Comparison of ENCODE assay signal across 17 cellular contexts in genomic region chrX:153941331-153942252, GRCh38. TPM values are rescaled to one million over a fixed set of nuclear protein-coding genes. Genes with fewer than 3 reads are reported as not detected.
DNase-seq lines count a peak whose midpoint lies in the region; ATAC-seq and TF ChIP-seq lines count a peak whose summit lies in the region.
"Had no signal": no experiment of that assay in that cellular context is flagged by ENCODE, and none has a peak within 500 bp of the region (broad histone marks: within the 10 kb centered on the region; RNA-seq: fewer than 3 reads in every experiment).

No MANE protein-coding gene starts in this region.

- no peaks in the 10 kb centered on the region for H3F3A ChIP-seq in OCI-LY1 (ENCODE audit: insufficient read depth, low read length)

- peaks cover 2% of the 10 kb centered on the region; the same call in 1 of the 2 replicates for H3K36me3 ChIP-seq in OCI-LY1 (ENCODE audit: insufficient read depth, low read length)
- H3K36me3 ChIP-seq in endodermal cell (ENCODE audit: control insufficient read depth, insufficient read depth, low read length), result no peaks in the 10 kb centered on the region
- H3K36me3 ChIP-seq in gastrocnemius medialis, result no peaks in the 10 kb centered on the region
- H3K36me3 ChIP-seq: SJSA1 had no signal

- in situ Hi-C loops in gastrocnemius medialis (cut with MboI; ENCODE audit: low sequenced_read_pairs in 4 of 4), result loop anchor here in 1 of 4 donors (25.0 kb wide), 1 partner anchor 154 kb away; the partner anchor contains the start of genes IDH3G, SRPK3 and SSR4

- CTCF ChIA-PET in activated CD4-positive, alpha-beta T cell treated with anti-CD3 and anti-CD28 coated beads, Interleukin-2, amount 10 ng/mL, durations not matched to agents 7 days and 5 days (lab: Charles Lee), result interaction anchor here (1.0 kb wide), 1 partner anchor 13 kb away, joined by 3 read pairs; no protein-coding TSS in a partner anchor

- ATAC-seq in GM18520 (IDR thresholded peaks at IDR 0.05; ENCODE audit: unreplicated experiment) (no peak), gastrocnemius medialis (no peak)
- ATAC-seq: A549 had no signal

- no peaks in the 10 kb centered on the region for H3K9me3 Mint-ChIP-seq in activated CD4-positive, alpha-beta T cell treated with anti-CD3 and anti-CD28 coated beads, Interleukin-2, amount 10 ng/mL, durations not matched to agents 7 days and 5 days
- H3K9me3 Mint-ChIP-seq in endodermal cell (peaks cover 44% of the 10 kb centered on the region), progenitor cell of endocrine pancreas (ENCODE audit: low read depth) (peaks cover 2% of the 10 kb centered on the region)

- DNase-seq in activated CD4-positive, alpha-beta T cell treated with anti-CD3 and anti-CD28 coated beads, Interleukin-2, amount 10 ng/mL, durations not matched to agents 7 days and 5 days, result no peak
- no peak for DNase-seq in activated CD4-positive, alpha-beta T cell treated with anti-CD3 and anti-CD28 coated beads, Interleukin-2, amount 50 U/mL, for 48 hours
- no peak for DNase-seq in endodermal cell
- DNase-seq in progenitor cell of endocrine pancreas (ENCODE audit: low spot score, unreplicated experiment), result no peak
- DNase-seq in retina, result no peak
- DNase-seq in gastrocnemius medialis, result no peak
- DNase-seq: anterior cingulate cortex, DMS 273 treated with DMSO at 0.1 percent for 48 hours, foreskin melanocyte, kidney glomerular epithelial cell, NCI-H2081 treated with DMSO at 0.1 percent for 48 hours had no signal

- no peaks in the 10 kb centered on the region for H3K9me2 ChIP-seq in OCI-LY1 (ENCODE audit: low read depth, low read length)

- H3K27me3 Mint-ChIP-seq in activated CD4-positive, alpha-beta T cell treated with anti-CD3 and anti-CD28 coated beads, Interleukin-2, amount 10 ng/mL, durations not matched to agents 7 days and 5 days, result no peaks in the 10 kb centered on the region
- peaks cover under 1% of the 10 kb centered on the region for H3K27me3 Mint-ChIP-seq in endodermal cell (ENCODE audit: insufficient read depth)
- H3K27me3 Mint-ChIP-seq in progenitor cell of endocrine pancreas, result no peaks in the 10 kb centered on the region

- H3K27ac Mint-ChIP-seq in activated CD4-positive, alpha-beta T cell treated with anti-CD3 and anti-CD28 coated beads, Interleukin-2, amount 10 ng/mL, durations not matched to agents 7 days and 5 days, result peak overlapping the region; percentile 79
- H3K27ac Mint-ChIP-seq in endodermal cell (peak overlapping the region; percentile 44), progenitor cell of endocrine pancreas (peak overlapping the region; percentile 31)

- H3K4me1 ChIP-seq in OCI-LY1 (ENCODE audit: insufficient read depth, low read length, severe bottlenecking) (peaks cover 38% of the 10 kb centered on the region), endodermal cell (ENCODE audit: control insufficient read depth, insufficient read depth, low read length) (no peaks in the 10 kb centered on the region), gastrocnemius medialis (no peaks in the 10 kb centered on the region)
- H3K4me1 ChIP-seq: A549, SJSA1 had no signal

- peak overlapping the region; percentile 46 for H3K27ac ChIP-seq in OCI-LY1 (ENCODE audit: low read depth, low read length, poor library complexity, severe bottlenecking)
- no peak overlapping the region for H3K27ac ChIP-seq in endodermal cell (ENCODE audit: low read depth, low read length)
- H3K27ac ChIP-seq in gastrocnemius medialis, result no peak overlapping the region
- H3K27ac ChIP-seq: A549, SJSA1 had no signal

- H3K9me3 ChIP-seq in OCI-LY1 (ENCODE audit: low read length) (no peaks in the 10 kb centered on the region), endodermal cell (ENCODE audit: control insufficient read depth, low read length) (no peaks in the 10 kb centered on the region), gastrocnemius medialis (no peaks in the 10 kb centered on the region)
- H3K9me3 ChIP-seq: A549, SJSA1 had no signal

- intact Hi-C loops in gastrocnemius medialis (cut with DNase I; ENCODE audit: low total_unique reads), result no loop called here

- H3K4me3 ChIP-seq in OCI-LY1 (ENCODE audit: low read depth, low read length, poor library complexity, severe bottlenecking) (no peak overlapping the region), endodermal cell (ENCODE audit: low read length) (no peak overlapping the region), gastrocnemius medialis (no peak overlapping the region)
- H3K4me3 ChIP-seq: A549, SJSA1, smooth muscle cell had no signal

- H3K4me3 Mint-ChIP-seq in activated CD4-positive, alpha-beta T cell treated with anti-CD3 and anti-CD28 coated beads, Interleukin-2, amount 10 ng/mL, durations not matched to agents 7 days and 5 days, result peak overlapping the region; percentile 61
- H3K4me3 Mint-ChIP-seq in endodermal cell (no peak overlapping the region), progenitor cell of endocrine pancreas (ENCODE audit: low read depth) (no peak overlapping the region)

- H4K20me1 ChIP-seq in OCI-LY1 (ENCODE audit: insufficient read depth, low read length), result no peaks in the 10 kb centered on the region

- POLR2A ChIA-PET in activated CD4-positive, alpha-beta T cell treated with anti-CD3 and anti-CD28 coated beads, Interleukin-2, amount 10 ng/mL, durations not matched to agents 7 days and 5 days (lab: Charles Lee), result no interaction called here

- H3K4me1 Mint-ChIP-seq in activated CD4-positive, alpha-beta T cell treated with anti-CD3 and anti-CD28 coated beads, Interleukin-2, amount 10 ng/mL, durations not matched to agents 7 days and 5 days, result peaks cover 15% of the 10 kb centered on the region
- H3K4me1 Mint-ChIP-seq in endodermal cell (no peaks in the 10 kb centered on the region), progenitor cell of endocrine pancreas (ENCODE audit: low read depth) (peaks cover 1% of the 10 kb centered on the region)

- TF ChIP-seq POLR2A in gastrocnemius medialis (IDR thresholded peaks at IDR 0.05), result no peak

- peak overlapping the region; percentile 26; the same call in 1 of the 2 replicates for H3K4me2 ChIP-seq in OCI-LY1 (ENCODE audit: low read length)
- H3K4me2 ChIP-seq: A549, smooth muscle cell had no signal

- H3K36me3 Mint-ChIP-seq in activated CD4-positive, alpha-beta T cell treated with anti-CD3 and anti-CD28 coated beads, Interleukin-2, amount 10 ng/mL, durations not matched to agents 7 days and 5 days (ENCODE audit: low read depth), result peaks cover 7% of the 10 kb centered on the region
- H3K36me3 Mint-ChIP-seq in endodermal cell (ENCODE audit: low read depth) (peaks cover 3% of the 10 kb centered on the region), progenitor cell of endocrine pancreas (ENCODE audit: insufficient read depth) (no peaks in the 10 kb centered on the region)

- no peak overlapping the region for H2AFZ ChIP-seq in OCI-LY1 (ENCODE audit: low read length)

- H3K27me3 ChIP-seq in OCI-LY1 (ENCODE audit: insufficient read depth, low read length), result no peaks in the 10 kb centered on the region
- no peaks in the 10 kb centered on the region for H3K27me3 ChIP-seq in endodermal cell (ENCODE audit: control insufficient read depth, insufficient read depth, low read length, poor library complexity, severe bottlenecking)
- no peaks in the 10 kb centered on the region for H3K27me3 ChIP-seq in gastrocnemius medialis
- H3K27me3 ChIP-seq: SJSA1 had no signal

- TF ChIP-seq CTCF in OCI-LY1 (IDR thresholded peaks at IDR 0.05; ENCODE audit: low read length) (no peak), endodermal cell (conservative IDR thresholded peaks at IDR 0.05) (no peak), progenitor cell of endocrine pancreas (IDR thresholded peaks at IDR 0.05; ENCODE audit: unreplicated experiment) (no peak), gastrocnemius medialis (IDR thresholded peaks at IDR 0.05 in 4 of 5, conservative IDR thresholded peaks at IDR 0.05 in 1 of 5) (no peak)

- H3K9ac ChIP-seq in OCI-LY1 (ENCODE audit: low read length) (no peak overlapping the region), endodermal cell (ENCODE audit: extremely low read depth, low read length, poor library complexity, severe bottlenecking) (no peak overlapping the region)

- H3K79me2 ChIP-seq in OCI-LY1 (ENCODE audit: insufficient read depth, low read length), result no peaks in the 10 kb centered on the region

- WGBS in endodermal cell (ENCODE audit: insufficient coverage in 1 of 2, insufficient read length in 1 of 2), 2 experiments, result 54% methylated on average over 16 of the region's 23 CpGs; no CpG with 5 or more reads in 1 of the 2 experiments

RNA-seq across cellular contexts. Expression of gene RENBP, which starts 2.9 kb away (rescaled TPM):
- total RNA-seq in activated CD4-positive, alpha-beta T cell treated with anti-CD3 and anti-CD28 coated beads, Interleukin-2, amount 10 ng/mL, durations not matched to agents 7 days and 5 days, result 10 to 100 TPM; 14.2 to 16.5 TPM
- 10 to 100 TPM; 12.0 to 17.5 TPM for total RNA-seq in endodermal cell
- polyA plus RNA-seq in endodermal cell (2013, experiment 1 of 2), result 9.5 TPM
- 7.5 TPM for polyA plus RNA-seq in endodermal cell (2013, experiment 2 of 2)
- 2.5 and 3.3 TPM in 2 replicates for total RNA-seq in progenitor cell of endocrine pancreas
- total RNA-seq in gastrocnemius medialis, result 1 to 10 TPM; 1.8 to 2.6 (median 2.0) TPM
- total RNA-seq: M059J, smooth muscle cell had no signal
- polyA plus RNA-seq: A549 had no signal

RNA-seq across cellular contexts. Expression of gene NAA10, which starts 6.8 kb away (rescaled TPM):
- total RNA-seq in activated CD4-positive, alpha-beta T cell treated with anti-CD3 and anti-CD28 coated beads, Interleukin-2, amount 10 ng/mL, durations not matched to agents 7 days and 5 days, result 10 to 100 TPM; 72.9 to 83.2 TPM
- total RNA-seq in endodermal cell, result 10 to 100 TPM; 91.6 to 99.3 TPM
- 99.4 TPM for polyA plus RNA-seq in endodermal cell (2013, experiment 1 of 2)
- 86.3 TPM for polyA plus RNA-seq in endodermal cell (2013, experiment 2 of 2)
- 85.3 and 86.3 TPM in 2 replicates for total RNA-seq in progenitor cell of endocrine pancreas
- 100 to 1,000 TPM in 2 of 4 donors, 10 to 100 TPM in 2; 76.3 to 175 (median 111) TPM for total RNA-seq in gastrocnemius medialis

RNA-seq across cellular contexts. Expression of gene ARHGAP4, which starts 15.5 kb away (rescaled TPM):
- 100 to 1,000 TPM; 303 to 334 TPM for total RNA-seq in activated CD4-positive, alpha-beta T cell treated with anti-CD3 and anti-CD28 coated beads, Interleukin-2, amount 10 ng/mL, durations not matched to agents 7 days and 5 days
- total RNA-seq in endodermal cell, result 10 to 100 TPM; 56.0 to 65.0 TPM
- 10.5 TPM for polyA plus RNA-seq in endodermal cell (2013, experiment 1 of 2)
- 10.0 TPM for polyA plus RNA-seq in endodermal cell (2013, experiment 2 of 2)
- 16.4 and 16.7 TPM in 2 replicates for total RNA-seq in progenitor cell of endocrine pancreas
- 10 to 100 TPM in 1 of 4 donors, 1 to 10 TPM in 3; 2.6 to 10.7 (median 4.4) TPM for total RNA-seq in gastrocnemius medialis

RNA-seq across cellular contexts. Expression of gene HCFC1, which starts 30.0 kb away (rescaled TPM):
- 100 to 1,000 TPM; 116 to 121 TPM for total RNA-seq in activated CD4-positive, alpha-beta T cell treated with anti-CD3 and anti-CD28 coated beads, Interleukin-2, amount 10 ng/mL, durations not matched to agents 7 days and 5 days
- 100 to 1,000 TPM in 1 of 2 donors, 10 to 100 TPM in 1; 93.4 to 112 TPM for total RNA-seq in endodermal cell
- polyA plus RNA-seq in endodermal cell (2013, experiment 1 of 2), result 60.4 TPM
- polyA plus RNA-seq in endodermal cell (2013, experiment 2 of 2), result 63.4 TPM
- 105 and 121 TPM in 2 replicates for total RNA-seq in progenitor cell of endocrine pancreas
- 10 to 100 TPM; 15.9 to 56.4 (median 51.8) TPM for total RNA-seq in gastrocnemius medialis

RNA-seq across cellular contexts. Expression of gene TMEM187, which starts 31.0 kb away (rescaled TPM):
- total RNA-seq in activated CD4-positive, alpha-beta T cell treated with anti-CD3 and anti-CD28 coated beads, Interleukin-2, amount 10 ng/mL, durations not matched to agents 7 days and 5 days, result 1 to 10 TPM; 7.9 to 8.5 TPM
- total RNA-seq in endodermal cell (1 to 10 TPM; 4.8 to 8.1 TPM), progenitor cell of endocrine pancreas (10.2 and 11.7 TPM in 2 replicates), gastrocnemius medialis (1 to 10 TPM; 1.3 to 8.6 (median 3.8) TPM)
- polyA plus RNA-seq in endodermal cell (2013, experiment 1 of 2), result 4.8 TPM
- 5.3 TPM for polyA plus RNA-seq in endodermal cell (2013, experiment 2 of 2)

Comparison
In these comparisons a context has a peak if more than half of its experiments do, and no peak if none do; other contexts are left out.
1. RNA of gene ARHGAP4, which starts 15.5 kb away (total RNA-seq): 303 to 334 TPM in activated CD4-positive, alpha-beta T cell treated with anti-CD3 and anti-CD28 coated beads, Interleukin-2, amount 10 ng/mL, durations not matched to agents 7 days and 5 days; 56.0 to 65.0 TPM in endodermal cell, 16.4 to 16.7 TPM in progenitor cell of endocrine pancreas and 2.6 to 10.7 TPM in gastrocnemius medialis; every median in the first group is over 4 times any median in the second.
2. Peak in every context shown above with its lines, with median percentiles within 50 percentile points of each other: H3K27ac Mint-ChIP-seq.